In the genomic region with DNA sequence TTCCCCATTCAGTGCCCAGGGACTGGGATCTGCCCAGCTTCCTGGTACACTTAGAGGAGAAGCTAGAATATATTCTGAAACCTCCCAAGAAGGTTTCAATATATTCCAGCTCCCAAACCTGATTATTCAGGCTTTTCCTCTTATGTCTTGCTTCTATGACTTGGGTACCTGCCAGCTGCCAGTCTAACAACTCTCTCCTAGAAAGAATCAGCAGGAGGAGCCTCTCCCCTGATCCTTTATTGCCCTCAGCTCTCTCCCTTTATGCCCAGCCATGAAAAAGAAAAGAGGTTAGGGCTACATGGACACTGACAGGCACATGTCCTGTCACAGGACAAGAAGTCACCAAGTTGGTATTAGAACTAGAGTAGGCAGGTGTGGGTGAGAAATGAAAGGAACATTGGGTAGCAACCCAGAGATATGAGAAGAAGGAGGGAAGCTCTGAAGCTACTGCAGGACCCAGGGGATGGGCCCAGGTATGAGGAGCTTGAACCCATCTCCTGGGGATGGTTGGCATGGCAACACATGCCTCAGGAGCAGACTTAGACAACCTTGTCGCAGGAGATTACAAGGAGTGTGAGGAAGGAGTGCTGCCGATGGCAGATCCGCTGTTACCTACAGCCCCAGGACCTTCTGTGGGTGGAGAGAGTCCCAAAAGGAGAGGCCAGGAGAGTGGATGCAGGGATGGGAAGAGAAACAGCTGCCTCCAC, we compare ENCODE assay signal across 9 cellular contexts. TPM values are rescaled to one million over a fixed set of nuclear protein-coding genes. Genes with fewer than 3 reads are reported as not detected.
DNase-seq lines count a peak whose midpoint lies in the region; ATAC-seq and TF ChIP-seq lines count a peak whose summit lies in the region.
"Had no signal": no experiment of that assay in that cellular context is flagged by ENCODE, and none has a peak within 500 bp of the region (broad histone marks: within the 10 kb centered on the region; RNA-seq: fewer than 3 reads in every experiment).

No MANE protein-coding gene starts in this region.

- H3K27me3 Mint-ChIP-seq in CD14-positive monocyte (ENCODE audit: low read depth in 3 of 3), result peaks cover 35 to 49% (median 39%) of the 10 kb centered on the region in 3 donors
- H3K27me3 Mint-ChIP-seq in naive thymus-derived CD8-positive, alpha-beta T cell, result peaks cover 2 to 17% (median 5%) of the 10 kb centered on the region in 5 donors

- H3K36me3 Mint-ChIP-seq in CD14-positive monocyte, result peaks cover 0 to 7% of the 10 kb centered on the region in 2 donors
- no peaks in the 10 kb centered on the region for H3K36me3 Mint-ChIP-seq in naive thymus-derived CD8-positive, alpha-beta T cell

- intact Hi-C loops in CD14-positive monocyte (cut with micrococcal nuclease), result no loop called here

- peak overlapping the region; percentile 81 for H3K9ac ChIP-seq in Karpas-422 (ENCODE audit: low read length)

- no peak overlapping the region for H3K27ac Mint-ChIP-seq in CD14-positive monocyte
- H3K27ac Mint-ChIP-seq in naive thymus-derived CD8-positive, alpha-beta T cell, result peak overlapping the region in 3 of 10 donors; percentile 13 to 33 (median 19)

- 0 out of 2 replicates have a peak, but pooled peaks cover 6% of the 10 kb centered on the region for H4K20me1 ChIP-seq in Karpas-422 (ENCODE audit: insufficient read depth, low read depth, low read length)

- peak overlapping the region; percentile 96 to 99 for H3K4me3 Mint-ChIP-seq in CD14-positive monocyte
- H3K4me3 Mint-ChIP-seq in naive thymus-derived CD8-positive, alpha-beta T cell, result peak overlapping the region; percentile 71 to 96 (median 89)

- no peaks in the 10 kb centered on the region for H3K9me3 ChIP-seq in Karpas-422 (ENCODE audit: low read length)

- 0 out of 2 replicates have a peak, but pooled peaks cover 7% of the 10 kb centered on the region for H3K27me3 ChIP-seq in Karpas-422 (ENCODE audit: low read length)
- H3K27me3 ChIP-seq: foreskin keratinocyte had no signal

- H3K4me2 ChIP-seq in Karpas-422 (ENCODE audit: low read depth, low read length, poor library complexity, severe bottlenecking), result peak overlapping the region; percentile 100

- DNase-seq in CD14-positive monocyte (ENCODE audit: low spot score) (no peak), Karpas-422 (no peak), cardiac fibroblast (ENCODE audit: low read depth in 2 of 2) (peak in 1 of 2 donors; percentile 24), HPDE6-E6E7 (ENCODE audit: extremely low spot score) (no peak), NCI-H82 treated with DMSO at 0.1 percent for 48 hours (lab: John Stamatoyannopoulos, UW; ENCODE audit: unreplicated experiment) (no peak)
- no peak for DNase-seq in naive thymus-derived CD8-positive, alpha-beta T cell
- no peak for DNase-seq in activated effector memory CD4-positive, alpha-beta T cell treated with anti-CD3 and anti-CD28 coated beads, Interleukin-2, amount 50 U/mL, for 16 hours

- no peak for ATAC-seq in naive thymus-derived CD8-positive, alpha-beta T cell
- no peak for ATAC-seq in HG03432 (IDR thresholded peaks at IDR 0.05; ENCODE audit: unreplicated experiment)

- H3K79me2 ChIP-seq in Karpas-422 (ENCODE audit: low read length), result no peaks in the 10 kb centered on the region

- H3K36me3 ChIP-seq in Karpas-422 (ENCODE audit: insufficient read depth, low read length), result no peaks in the 10 kb centered on the region

- POLR2A ChIA-PET in naive thymus-derived CD8-positive, alpha-beta T cell (lab: Charles Lee), result interaction anchor here (0.9 to 2.0 kb wide), 4 partner anchors 15 to 36 kb away, joined by 3 to 12 read pairs (median 5); a partner anchor contains a TSS

- H3K9me2 ChIP-seq in Karpas-422 (replicated peaks; ENCODE audit: insufficient read depth, low read length), result no peaks in the 10 kb centered on the region

- H3K4me1 Mint-ChIP-seq in CD14-positive monocyte, result peaks cover 35% of the 10 kb centered on the region
- H3K4me1 Mint-ChIP-seq in naive thymus-derived CD8-positive, alpha-beta T cell, result peaks cover 12 to 54% (median 32%) of the 10 kb centered on the region in 4 donors

- H3K9me3 Mint-ChIP-seq in CD14-positive monocyte, result peaks cover 0 to 5% (median 0%) of the 10 kb centered on the region in 7 donors
- H3K9me3 Mint-ChIP-seq in naive thymus-derived CD8-positive, alpha-beta T cell, result no peaks in the 10 kb centered on the region

- no peak overlapping the region for H3K27ac ChIP-seq in Karpas-422 (ENCODE audit: low read length)
- H3K27ac ChIP-seq: foreskin keratinocyte had no signal

- peaks cover 39% of the 10 kb centered on the region for H3K4me1 ChIP-seq in Karpas-422 (ENCODE audit: low read length)
- H3K4me1 ChIP-seq: foreskin keratinocyte had no signal

- H2AFZ ChIP-seq in Karpas-422 (ENCODE audit: low read length), result no peak overlapping the region

- H3K4me3 ChIP-seq in Karpas-422 (ENCODE audit: low read length), result peak overlapping the region; percentile 87; the same call in 1 of the 2 replicates
- peak overlapping the region; percentile 88 to 92 for H3K4me3 ChIP-seq in cardiac fibroblast (replicated peaks in 1 of 2; ENCODE audit: low read depth in 2 of 2, low read length in 2 of 2)

- TF ChIP-seq CTCF in CD14-positive monocyte (IDR thresholded peaks at IDR 0.05), result no peak
- TF ChIP-seq CTCF in cardiac fibroblast (IDR thresholded peaks at IDR 0.05; ENCODE audit: low read depth, low read length), result no peak

RNA-seq across cellular contexts. Expression of a gene that starts 2.0 kb away (rescaled TPM):
- polyA plus RNA-seq in CD14-positive monocyte, result 1 to 10 TPM in 1 of 2 donors, under 1 TPM in 1; 0.84 to 1.5 TPM
- total RNA-seq in Karpas-422 (2014; rRNA removed; shearing (Covaris generic); ENCODE audit: low replicate concordance), result 3.1 and 6.7 TPM in 2 replicates
- total RNA-seq in naive thymus-derived CD8-positive, alpha-beta T cell, result 1 to 10 TPM; 3.2 to 3.3 TPM
- polyA plus RNA-seq in naive thymus-derived CD8-positive, alpha-beta T cell, result under 1 TPM; 0.19 to 0.52 (median 0.19) TPM

RNA-seq across cellular contexts. Expression of a gene that starts 27.4 kb away (rescaled TPM):
- polyA plus RNA-seq in CD14-positive monocyte, result under 1 TPM in 1 of 2 donors, not detected in 1; 0.03 TPM
- total RNA-seq in Karpas-422 (2014; rRNA removed; shearing (Covaris generic); ENCODE audit: low replicate concordance), result not detected in 2 replicates
- not detected for total RNA-seq in naive thymus-derived CD8-positive, alpha-beta T cell
- not detected for polyA plus RNA-seq in naive thymus-derived CD8-positive, alpha-beta T cell

RNA-seq across cellular contexts. Expression of a gene that starts 35.7 kb away (rescaled TPM):
- 10 to 100 TPM; 21.4 to 28.4 TPM for polyA plus RNA-seq in CD14-positive monocyte
- total RNA-seq in Karpas-422 (2014; rRNA removed; shearing (Covaris generic); ENCODE audit: low replicate concordance), result 37.0 and 68.0 TPM in 2 replicates
- total RNA-seq in naive thymus-derived CD8-positive, alpha-beta T cell, result 100 to 1,000 TPM; 159 to 171 TPM
- 10 to 100 TPM; 27.6 to 52.2 (median 33.8) TPM for polyA plus RNA-seq in naive thymus-derived CD8-positive, alpha-beta T cell

RNA-seq across cellular contexts. Expression of a gene that starts 49.4 kb away (rescaled TPM):
- polyA plus RNA-seq in CD14-positive monocyte, result under 1 TPM in 1 of 2 donors, not detected in 1; 0.40 TPM
- 0.60 and 1.4 TPM in 2 replicates for total RNA-seq in Karpas-422 (2014; rRNA removed; shearing (Covaris generic); ENCODE audit: low replicate concordance)
- 1 to 10 TPM; 3.7 to 3.9 TPM for total RNA-seq in naive thymus-derived CD8-positive, alpha-beta T cell
- polyA plus RNA-seq in naive thymus-derived CD8-positive, alpha-beta T cell, result 1 to 10 TPM in 2 of 3 donors, under 1 TPM in 1; 0.15 to 2.1 (median 1.3) TPM
